32 cellular contexts compared by ENCODE assay signal in the genomic region with DNA sequence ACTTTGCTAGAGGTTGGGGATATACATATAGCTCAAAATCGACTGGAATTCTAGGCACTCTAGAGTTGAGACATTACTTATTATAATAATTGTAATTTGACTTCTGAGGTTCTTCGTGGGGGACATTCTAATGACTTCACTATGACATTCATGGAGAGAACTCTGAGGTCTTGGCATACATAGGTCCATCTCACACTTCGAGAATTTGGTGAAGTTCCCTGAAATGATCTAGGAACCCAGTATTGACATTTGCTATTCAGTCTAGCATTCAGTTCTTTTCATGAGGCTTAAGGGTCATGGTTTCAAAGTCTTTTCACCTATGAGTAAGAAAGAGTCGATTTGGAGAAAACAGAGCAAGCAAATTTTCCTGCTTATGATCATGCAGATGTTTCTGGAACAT.
"Had no signal": no experiment of that assay in that cellular context is flagged by ENCODE, and none has a peak within 500 bp of the region (broad histone marks: within the 10 kb centered on the region; RNA-seq: fewer than 3 reads in every experiment).

No MANE protein-coding gene starts in this region.

- H3K4me3 Mint-ChIP-seq: mesothelial cell of epicardium; naive B cell; nephron; neural progenitor cell; stimulated activated naive CD8-positive, alpha-beta T cell treated with anti-CD3 and anti-CD28 coated beads, Interleukin-15, amount 100 ng/mL, for 72 hours had no signal

- H3K27me3 Mint-ChIP-seq: naive B cell; stimulated activated naive CD8-positive, alpha-beta T cell treated with anti-CD3 and anti-CD28 coated beads, Interleukin-15, amount 100 ng/mL, for 72 hours had no signal

- H3K36me3 Mint-ChIP-seq: mesothelial cell of epicardium, naive B cell, neural progenitor cell had no signal

- H3K36me3 ChIP-seq: gastroesophageal sphincter, heart right ventricle, neural progenitor cell, prostate gland, right atrium auricular region, suprapubic skin, transverse colon, upper lobe of right lung, uterus had no signal

- H3K4me3 ChIP-seq: dorsolateral prefrontal cortex, gastroesophageal sphincter, heart right ventricle, lung, mucosa of descending colon, neural progenitor cell, prostate gland, right atrium auricular region, smooth muscle cell, suprapubic skin, transverse colon, upper lobe of right lung, uterus had no signal

- H3K4me2 ChIP-seq: neural progenitor cell, smooth muscle cell had no signal

- FAIRE-seq: colon had no signal

- H3K27ac ChIP-seq: dorsolateral prefrontal cortex, gastroesophageal sphincter, heart right ventricle, neural progenitor cell, parathyroid adenoma, prostate gland, right atrium auricular region, suprapubic skin, transverse colon, upper lobe of right lung, uterus had no signal

- H3K9ac ChIP-seq: neural progenitor cell, parathyroid adenoma had no signal

- H3K4me1 ChIP-seq: gastroesophageal sphincter, neural progenitor cell, prostate gland, right atrium auricular region, suprapubic skin, transverse colon, upper lobe of right lung, uterus had no signal

- H3K4me1 Mint-ChIP-seq: naive B cell; stimulated activated naive CD8-positive, alpha-beta T cell treated with anti-CD3 and anti-CD28 coated beads, Interleukin-15, amount 100 ng/mL, for 72 hours had no signal

- H3K79me2 ChIP-seq: parathyroid adenoma had no signal

- H3K27ac Mint-ChIP-seq: mesothelial cell of epicardium; naive B cell; nephron; neural progenitor cell; stimulated activated naive CD8-positive, alpha-beta T cell treated with anti-CD3 and anti-CD28 coated beads, Interleukin-15, amount 100 ng/mL, for 72 hours had no signal

- ATAC-seq: gastroesophageal sphincter; heart right ventricle; left lobe of liver; mucosa of descending colon; sciatic nerve; stimulated activated naive CD8-positive, alpha-beta T cell treated with anti-CD3 and anti-CD28 coated beads, Interleukin-15, amount 100 ng/mL, for 72 hours; upper lobe of right lung had no signal

- H3K9me3 Mint-ChIP-seq: neural progenitor cell had no signal

- H3K27me3 ChIP-seq: dorsolateral prefrontal cortex, gastroesophageal sphincter, heart right ventricle, neural progenitor cell, right atrium auricular region, suprapubic skin, transverse colon, upper lobe of right lung, uterus had no signal

- H3K9me3 ChIP-seq: gastroesophageal sphincter, heart right ventricle, mucosa of descending colon, prostate gland, right atrium auricular region, suprapubic skin, transverse colon, upper lobe of right lung, uterus had no signal

- H2AFZ ChIP-seq: neural progenitor cell, parathyroid adenoma had no signal

- DNase-seq: dorsolateral prefrontal cortex; effector CD4-positive, alpha-beta T cell; foreskin fibroblast; glutamatergic neuron; heart right ventricle; hippocampal formation; islet precursor cell; mesenchymal stem cell; mucosa of descending colon; naive B cell; stimulated activated CD4-positive, alpha-beta T cell treated with anti-CD3 and anti-CD28 coated beads, Interleukin-12 subunit alpha, Interleukin-12 subunit beta, amount 100 ng/mL, for 4 hours; stimulated activated CD4-positive, alpha-beta T cell treated with anti-CD3 and anti-CD28 coated beads, Interleukin-1b, Interleukin-23, amount 100 ng/mL, for 48 hours; stimulated activated CD4-positive, alpha-beta T cell treated with anti-CD3 and anti-CD28 coated beads, Interleukin-4, amount 100 ng/mL, for 1 hour; stimulated activated CD8-positive, alpha-beta memory T cell treated with anti-CD3 and anti-CD28 coated beads, Interleukin-4, amount 100 ng/mL, for 48 hours; stimulated activated naive CD4-positive, alpha-beta T cell; stimulated activated naive CD8-positive, alpha-beta T cell treated with anti-CD3 and anti-CD28 coated beads, Interleukin-15, amount 100 ng/mL, for 72 hours; transverse colon; upper lobe of right lung; uterus had no signal
